ENCODE assay signal across 39 cellular contexts in genomic region chr7:3951656-3952055, GRCh38.
"Had no signal": no experiment of that assay in that cellular context is flagged by ENCODE, and none has a peak within 500 bp of the region (broad histone marks: within the 10 kb centered on the region; RNA-seq: fewer than 3 reads in every experiment).

No MANE protein-coding gene starts in this region.

- H3K4me3 ChIP-seq: adrenal gland, ascending aorta, body of pancreas, breast epithelium, cardiac muscle cell had no signal

- H3K4me1 Mint-ChIP-seq: activated naive CD4-positive, alpha-beta T cell treated with anti-CD3 and anti-CD28 coated beads, Interleukin-2, amount 10 ng/mL, durations not matched to agents 7 days and 5 days; activated naive CD4-positive, alpha-beta T cell treated with anti-CD3 and anti-CD28 coated beads, Interleukin-2, amount 50 U/mL, for 24 hours; activated naive CD8-positive, alpha-beta T cell treated with anti-CD3 and anti-CD28 coated beads, Interleukin-2, amount 10 ng/mL, durations not matched to agents 7 days and 5 days; activated T-helper 17 cell treated with anti-CD3 and anti-CD28 coated beads, Interleukin-2, amount 50 U/mL, for 72 hours; central memory CD8-positive, alpha-beta T cell had no signal

- H3K4me1 ChIP-seq: adrenal gland, body of pancreas, breast epithelium had no signal

- H3K36me3 Mint-ChIP-seq: activated naive CD4-positive, alpha-beta T cell treated with anti-CD3 and anti-CD28 coated beads, Interleukin-2, amount 10 ng/mL, durations not matched to agents 7 days and 5 days; activated naive CD4-positive, alpha-beta T cell treated with anti-CD3 and anti-CD28 coated beads, Interleukin-2, amount 50 U/mL, for 24 hours; activated naive CD4-positive, alpha-beta T cell treated with anti-CD3 and anti-CD28 coated beads, Interleukin-2, amount 50 U/mL, for 72 hours; activated naive CD8-positive, alpha-beta T cell; activated naive CD8-positive, alpha-beta T cell treated with anti-CD3 and anti-CD28 coated beads for 36 hours; activated naive CD8-positive, alpha-beta T cell treated with anti-CD3 and anti-CD28 coated beads, Interleukin-2, amount 10 ng/mL, durations not matched to agents 7 days and 5 days had no signal

- H3K9me3 ChIP-seq: adrenal gland, ascending aorta, body of pancreas, breast epithelium had no signal

- H3K27ac ChIP-seq: adrenal gland, ascending aorta, body of pancreas, brain microvascular endothelial cell, breast epithelium, cardiac muscle cell had no signal

- H3K27me3 Mint-ChIP-seq: activated naive CD4-positive, alpha-beta T cell treated with anti-CD3 and anti-CD28 coated beads, Interleukin-2, amount 10 ng/mL, durations not matched to agents 7 days and 5 days; activated naive CD4-positive, alpha-beta T cell treated with anti-CD3 and anti-CD28 coated beads, Interleukin-2, amount 50 U/mL, for 24 hours; activated naive CD8-positive, alpha-beta T cell treated with anti-CD3 and anti-CD28 coated beads, Interleukin-2, amount 10 ng/mL, durations not matched to agents 7 days and 5 days; activated naive CD8-positive, alpha-beta T cell treated with anti-CD3 and anti-CD28 coated beads, Interleukin-2, amount 50 U/mL, for 24 hours had no signal

- FAIRE-seq: astrocyte had no signal

- H3K4me3 Mint-ChIP-seq: activated naive CD4-positive, alpha-beta T cell treated with anti-CD3 and anti-CD28 coated beads for 36 hours; activated naive CD4-positive, alpha-beta T cell treated with anti-CD3 and anti-CD28 coated beads, Interleukin-2, amount 10 ng/mL, durations not matched to agents 7 days and 5 days; activated naive CD4-positive, alpha-beta T cell treated with anti-CD3 and anti-CD28 coated beads, Interleukin-2, amount 50 U/mL, for 24 hours; activated naive CD8-positive, alpha-beta T cell; activated naive CD8-positive, alpha-beta T cell treated with anti-CD3 and anti-CD28 coated beads for 36 hours; activated naive CD8-positive, alpha-beta T cell treated with anti-CD3 and anti-CD28 coated beads, Interleukin-2, amount 10 ng/mL, durations not matched to agents 7 days and 5 days; activated naive CD8-positive, alpha-beta T cell treated with anti-CD3 and anti-CD28 coated beads, Interleukin-2, amount 50 U/mL, for 24 hours; activated T-cell treated with anti-CD3 and anti-CD28 coated beads, Interleukin-2, amount 50 U/mL, for 24 hours; activated T-cell treated with anti-CD3 and anti-CD28 coated beads, Interleukin-2, amount 50 U/mL, for 4 hours; activated T-cell treated with anti-CD3 and anti-CD28 coated beads, Interleukin-2, amount 50 U/mL, for 72 hours; activated T-helper 1 cell treated with anti-CD3 and anti-CD28 coated beads, Interleukin-12 subunit alpha, Interleukin-12 subunit beta, Interleukin-2, Interleukin-4 antibody, amounts not matched to agents 30 ng/mL and 10 ng/mL and 1 ng/mL, durations not matched to agents 14 hours and 24 hours and 36 hours; activated T-helper 17 cell treated with anti-CD3 and anti-CD28 coated beads, Interleukin-2, amount 50 U/mL, for 72 hours; brain; central memory CD8-positive, alpha-beta T cell had no signal

- DNase-seq: activated effector memory CD4-positive, alpha-beta T cell treated with anti-CD3 and anti-CD28 coated beads, Interleukin-2, amount 50 U/mL, for 16 hours; activated effector memory CD4-positive, alpha-beta T cell treated with Interleukin-2 at 50 U/mL for 16 hours; activated gamma-delta T cell; activated naive CD4-positive, alpha-beta T cell; activated naive CD4-positive, alpha-beta T cell treated with anti-CD3 and anti-CD28 coated beads for 36 hours; activated naive CD4-positive, alpha-beta T cell treated with anti-CD3 and anti-CD28 coated beads, Interleukin-2, amount 10 ng/mL, durations not matched to agents 7 days and 5 days; activated naive CD4-positive, alpha-beta T cell treated with anti-CD3 and anti-CD28 coated beads, Interleukin-2, amount 50 U/mL, for 16 hours; activated naive CD4-positive, alpha-beta T cell treated with Interleukin-2 at 50 U/mL for 16 hours; activated naive CD8-positive, alpha-beta T cell treated with anti-CD3 and anti-CD28 coated beads for 36 hours; activated naive CD8-positive, alpha-beta T cell treated with anti-CD3 and anti-CD28 coated beads, Interleukin-2, amount 10 ng/mL, durations not matched to agents 7 days and 5 days; activated naive CD8-positive, alpha-beta T cell treated with anti-CD3 and anti-CD28 coated beads, Interleukin-2, amount 50 U/mL, for 24 hours; activated T-cell treated with anti-CD3 and anti-CD28 coated beads for 4 hours; activated T-cell treated with anti-CD3 and anti-CD28 coated beads, Interleukin-2, amount 50 U/mL, for 1 hour; activated T-cell treated with anti-CD3 and anti-CD28 coated beads, Interleukin-2, amount 50 U/mL, for 24 hours; activated T-cell treated with anti-CD3 and anti-CD28 coated beads, Interleukin-2, amount 50 U/mL, for 4 hours; activated T-cell treated with anti-CD3 and anti-CD28 coated beads, Interleukin-2, amount 50 U/mL, for 48 hours; activated T-cell treated with anti-CD3 and anti-CD28 coated beads, Interleukin-2, amount 50 U/mL, for 72 hours; adrenal gland; amniotic stem cell; amygdala; anterior cingulate cortex; aorta; body of pancreas; brain microvascular endothelial cell; caudate nucleus; central memory CD4-positive, alpha-beta T cell; cerebellar nuclear complex had no signal

- H3K27me3 ChIP-seq: adrenal gland, ascending aorta, body of pancreas, brain microvascular endothelial cell, breast epithelium, cardiac muscle cell had no signal

- H3K27ac Mint-ChIP-seq: activated naive CD4-positive, alpha-beta T cell treated with anti-CD3 and anti-CD28 coated beads for 36 hours; activated naive CD4-positive, alpha-beta T cell treated with anti-CD3 and anti-CD28 coated beads, Interleukin-2, amount 10 ng/mL, durations not matched to agents 7 days and 5 days; activated naive CD4-positive, alpha-beta T cell treated with anti-CD3 and anti-CD28 coated beads, Interleukin-2, amount 50 U/mL, for 24 hours; activated naive CD4-positive, alpha-beta T cell treated with anti-CD3 and anti-CD28 coated beads, Interleukin-2, amount 50 U/mL, for 72 hours; activated naive CD8-positive, alpha-beta T cell; activated naive CD8-positive, alpha-beta T cell treated with anti-CD3 and anti-CD28 coated beads for 36 hours; activated naive CD8-positive, alpha-beta T cell treated with anti-CD3 and anti-CD28 coated beads, Interleukin-2, amount 10 ng/mL, durations not matched to agents 7 days and 5 days; activated naive CD8-positive, alpha-beta T cell treated with anti-CD3 and anti-CD28 coated beads, Interleukin-2, amount 50 U/mL, for 24 hours; activated T-cell treated with anti-CD3 and anti-CD28 coated beads, Interleukin-2, amount 50 U/mL, for 24 hours; activated T-cell treated with anti-CD3 and anti-CD28 coated beads, Interleukin-2, amount 50 U/mL, for 72 hours; activated T-helper 1 cell treated with anti-CD3 and anti-CD28 coated beads, Interleukin-12 subunit alpha, Interleukin-12 subunit beta, Interleukin-2, Interleukin-4 antibody, amounts not matched to agents 30 ng/mL and 10 ng/mL and 1 ng/mL, durations not matched to agents 14 hours and 24 hours and 36 hours; activated T-helper 17 cell treated with anti-CD3 and anti-CD28 coated beads, Interleukin-2, amount 50 U/mL, for 72 hours; activated T-helper 2 cell treated with anti-CD3 and anti-CD28 coated beads, Interferon-gamma antibody, Interleukin-2, Interleukin-4, amounts not matched to agents 10 μg/mL and 5 μg/mL and 100 μg/mL, durations not matched to agents 14 hours and 24 hours and 36 hours; brain had no signal

- H3K36me3 ChIP-seq: adrenal gland, brain microvascular endothelial cell, breast epithelium, cardiac muscle cell had no signal

- H3K9me3 Mint-ChIP-seq: activated naive CD4-positive, alpha-beta T cell treated with anti-CD3 and anti-CD28 coated beads for 36 hours; activated naive CD4-positive, alpha-beta T cell treated with anti-CD3 and anti-CD28 coated beads, Interleukin-2, amount 10 ng/mL, durations not matched to agents 7 days and 5 days; activated naive CD4-positive, alpha-beta T cell treated with anti-CD3 and anti-CD28 coated beads, Interleukin-2, amount 50 U/mL, for 24 hours; activated naive CD4-positive, alpha-beta T cell treated with anti-CD3 and anti-CD28 coated beads, Interleukin-2, amount 50 U/mL, for 72 hours; activated naive CD8-positive, alpha-beta T cell treated with anti-CD3 and anti-CD28 coated beads for 36 hours; activated naive CD8-positive, alpha-beta T cell treated with anti-CD3 and anti-CD28 coated beads, Interleukin-2, amount 10 ng/mL, durations not matched to agents 7 days and 5 days; activated naive CD8-positive, alpha-beta T cell treated with anti-CD3 and anti-CD28 coated beads, Interleukin-2, amount 50 U/mL, for 24 hours; activated T-cell treated with anti-CD3 and anti-CD28 coated beads, Interleukin-2, amount 50 U/mL, for 24 hours; activated T-cell treated with anti-CD3 and anti-CD28 coated beads, Interleukin-2, amount 50 U/mL, for 4 hours; activated T-cell treated with anti-CD3 and anti-CD28 coated beads, Interleukin-2, amount 50 U/mL, for 72 hours; activated T-helper 1 cell treated with anti-CD3 and anti-CD28 coated beads, Interleukin-12 subunit alpha, Interleukin-12 subunit beta, Interleukin-2, Interleukin-4 antibody, amounts not matched to agents 30 ng/mL and 10 ng/mL and 1 ng/mL, durations not matched to agents 14 hours and 24 hours and 36 hours; activated T-helper 17 cell treated with anti-CD3 and anti-CD28 coated beads, Interleukin-2, amount 50 U/mL, for 72 hours; activated T-helper 2 cell treated with anti-CD3 and anti-CD28 coated beads, Interferon-gamma antibody, Interleukin-2, Interleukin-4, amounts not matched to agents 10 μg/mL and 5 μg/mL and 100 μg/mL, durations not matched to agents 14 hours and 24 hours and 36 hours; central memory CD8-positive, alpha-beta T cell had no signal
